ENCODE assay signal across 16 cellular contexts in genomic region chr12:53160673-53161072, GRCh38. TPM values are rescaled to one million over a fixed set of nuclear protein-coding genes. Genes with fewer than 3 reads are reported as not detected.
DNase-seq lines count a peak whose midpoint lies in the region; ATAC-seq, FAIRE-seq and TF ChIP-seq lines count a peak whose summit lies in the region.
"Had no signal": no experiment of that assay in that cellular context is flagged by ENCODE, and none has a peak within 500 bp of the region (broad histone marks: within the 10 kb centered on the region; RNA-seq: fewer than 3 reads in every experiment).

No MANE protein-coding gene starts in this region.

- no peak overlapping the region for H3K27ac ChIP-seq in SK-N-SH (ENCODE audit: low read depth in 2 of 2, low read length in 1 of 2)
- no peak overlapping the region for H3K27ac ChIP-seq in mesenchymal stem cell (ENCODE audit: low read length, poor library complexity, severe bottlenecking)
- H3K27ac ChIP-seq in breast epithelium, result no peak overlapping the region
- H3K27ac ChIP-seq: 22Rv1 had no signal

- H3K9ac ChIP-seq in SK-N-SH, result no peak overlapping the region
- no peak overlapping the region for H3K9ac ChIP-seq in mesenchymal stem cell (ENCODE audit: low read length)

- H3K9me2 ChIP-seq in SK-N-SH, result no peaks in the 10 kb centered on the region

- no peak overlapping the region for H4K91ac ChIP-seq in mesenchymal stem cell (ENCODE audit: low read length)

- H3K23ac ChIP-seq in mesenchymal stem cell (ENCODE audit: low read length in 2 of 2), result no peak overlapping the region

- no peak overlapping the region for H3K27ac Mint-ChIP-seq in type B pancreatic cell

- H2BK12ac ChIP-seq in mesenchymal stem cell (ENCODE audit: low read length in 2 of 2), result no peak overlapping the region

- no peaks in the 10 kb centered on the region for H4K20me1 ChIP-seq in SK-N-SH (ENCODE audit: insufficient read depth)
- H4K20me1 ChIP-seq: BLaER1 had no signal

- TF ChIP-seq RAD21 in SK-N-SH (IDR thresholded peaks at IDR 0.05; ENCODE audit: low read length), result no peak

- H3K4ac ChIP-seq in mesenchymal stem cell (ENCODE audit: low read depth in 1 of 2, low read length in 2 of 2), result no peak overlapping the region

- H4K8ac ChIP-seq in mesenchymal stem cell (ENCODE audit: low read length), result no peak overlapping the region

- TF ChIP-seq POLR2A in breast epithelium (IDR thresholded peaks at IDR 0.05), result no peak

- TF ChIP-seq CTCF in SK-N-SH (IDR thresholded peaks at IDR 0.05), result no peak
- TF ChIP-seq CTCF in type B pancreatic cell (conservative IDR thresholded peaks at IDR 0.05), result no peak
- no peak for TF ChIP-seq CTCF in D721Med (IDR thresholded peaks at IDR 0.05; ENCODE audit: insufficient read depth, missing control alignments)
- no peak for TF ChIP-seq CTCF in breast epithelium (IDR thresholded peaks at IDR 0.05)

- CTCF ChIA-PET in SK-N-SH (lab: Yijun Ruan, JAX), result interaction anchor here (0.9 to 12.3 kb wide), 24 partner anchors 7 to 161 kb away, joined by 3 to 272 read pairs (median 10); partner anchors contain the start of genes AAAS, CSAD, ESPL1 and MYG1

- H3K79me2 ChIP-seq in SK-N-SH (ENCODE audit: insufficient read depth), result no peaks in the 10 kb centered on the region

- TF ChIP-seq EP300 in SK-N-SH (IDR thresholded peaks at IDR 0.05; ENCODE audit: borderline replicate concordance in 1 of 2, low read depth in 1 of 2, low read length in 1 of 2), result no peak

- H2AK5ac ChIP-seq in mesenchymal stem cell (ENCODE audit: low read length, severe bottlenecking), result no peak overlapping the region

- H3K4me3 ChIP-seq in SK-N-SH (ENCODE audit: low read depth in 2 of 2, low read length in 1 of 2) (no peak overlapping the region), mesenchymal stem cell (ENCODE audit: insufficient read depth in 1 of 2, low read depth in 1 of 2, low read length in 2 of 2) (no peak overlapping the region), breast epithelium (no peak overlapping the region)
- H3K4me3 ChIP-seq: BLaER1 had no signal

- 0 out of 3 replicates have a peak, but pooled peaks have one; percentile 15 for ATAC-seq in SK-N-SH treated with all-trans-retinoic acid at 6 μM for 48 hours
- ATAC-seq: HCT116 had no signal

- no peaks in the 10 kb centered on the region for H3K9me3 Mint-ChIP-seq in type B pancreatic cell

- no peaks in the 10 kb centered on the region for H3K9me3 ChIP-seq in SK-N-SH
- no peaks in the 10 kb centered on the region for H3K9me3 ChIP-seq in mesenchymal stem cell (ENCODE audit: control insufficient read depth, low read length)
- no peaks in the 10 kb centered on the region for H3K9me3 ChIP-seq in breast epithelium
- H3K9me3 ChIP-seq: BLaER1 had no signal

- no peak overlapping the region for H3K18ac ChIP-seq in mesenchymal stem cell (ENCODE audit: low read depth in 1 of 2, low read length in 2 of 2)

- H3K79me1 ChIP-seq in mesenchymal stem cell (replicated peaks; ENCODE audit: low read length, poor library complexity, severe bottlenecking), result no peaks in the 10 kb centered on the region

- H2BK15ac ChIP-seq in mesenchymal stem cell (ENCODE audit: low read depth, poor library complexity, severe bottlenecking), result peak overlapping the region; percentile 31

- 90% methylated on average over 2 of the region's 2 CpGs for WGBS in SK-N-SH (ENCODE audit: low lambda C conversion rate)
- WGBS in mesenchymal stem cell, result 92% methylated on average over 2 of the region's 2 CpGs

- H3K14ac ChIP-seq in mesenchymal stem cell (ENCODE audit: low read length in 2 of 2), result no peak overlapping the region

- FAIRE-seq in D721Med (lab: Jason Lieb, UNC), result no peak
- FAIRE-seq in HTR-8/SVneo (lab: Jason Lieb, UNC), result no peak
- FAIRE-seq: G401.6, GM12891 had no signal

- H2AFZ ChIP-seq in SK-N-SH (ENCODE audit: low read depth), result no peak overlapping the region
- no peak overlapping the region for H2AFZ ChIP-seq in mesenchymal stem cell (ENCODE audit: low read depth, low read length)

- POLR2A ChIA-PET in SK-N-SH (lab: Yijun Ruan, JAX), result interaction anchor here (0.9 to 2.8 kb wide), 3 partner anchors 20 to 33 kb away, joined by 3 to 12 read pairs (median 4); partner anchors contain the start of genes CSAD and ZNF740

- peaks cover 6% of the 10 kb centered on the region for H3K4me1 Mint-ChIP-seq in type B pancreatic cell (ENCODE audit: unreplicated experiment)

- H3K36me3 Mint-ChIP-seq in type B pancreatic cell, result peaks cover 6% of the 10 kb centered on the region

- H3K4me2 ChIP-seq in SK-N-SH (no peak overlapping the region), mesenchymal stem cell (ENCODE audit: low read length, poor library complexity, severe bottlenecking) (no peak overlapping the region)
- H3K4me2 ChIP-seq: BLaER1 had no signal

- H2BK5ac ChIP-seq in mesenchymal stem cell (ENCODE audit: low read depth, low read length, poor library complexity, severe bottlenecking), result no peak overlapping the region

- no peaks in the 10 kb centered on the region for H3K27me3 Mint-ChIP-seq in type B pancreatic cell

- DNase-seq in SK-N-SH, result no peak
- DNase-seq in iPS-NIHi11 (ENCODE audit: low spot score), result peak; percentile 18
- DNase-seq in mesenchymal stem cell, result no peak
- DNase-seq in type B pancreatic cell (ENCODE audit: extremely low spot score, unreplicated experiment), result peak; percentile 49
- no peak for DNase-seq in D721Med (ENCODE audit: insufficient read length, low spot score)
- no peak for DNase-seq in HTR-8/SVneo (ENCODE audit: insufficient read length, low spot score)
- no peak for DNase-seq in breast epithelium (ENCODE audit: low spot score in 2 of 2)
- DNase-seq: AML-193, DMS 273 treated with DMSO at 0.1 percent for 48 hours had no signal

- H3K4me1 ChIP-seq in SK-N-SH (ENCODE audit: control insufficient read depth in 1 of 2, insufficient read depth in 2 of 2, low read depth in 1 of 2, low read length in 1 of 2) (peaks cover 0 to 2% of the 10 kb centered on the region in 2 experiments; a peak in 1 of 4 replicates), mesenchymal stem cell (ENCODE audit: control insufficient read depth, insufficient read depth, low read depth, low read length) (no peaks in the 10 kb centered on the region), breast epithelium (no peaks in the 10 kb centered on the region)

- intact Hi-C loops in breast epithelium (cut with DNase I; ENCODE audit: low total_unique reads), result no loop called here

- H3K27me3 ChIP-seq in SK-N-SH (ENCODE audit: insufficient read depth) (no peaks in the 10 kb centered on the region), mesenchymal stem cell (ENCODE audit: control insufficient read depth in 1 of 2, insufficient read depth in 1 of 2, low read length in 2 of 2) (no peaks in the 10 kb centered on the region), breast epithelium (no peaks in the 10 kb centered on the region)
- H3K27me3 ChIP-seq: BLaER1 had no signal

- H3K36me3 ChIP-seq in SK-N-SH (replicated peaks in 1 of 2; ENCODE audit: control insufficient read depth in 1 of 2, insufficient read depth in 2 of 2, low read length in 1 of 2), result no peaks in the 10 kb centered on the region
- H3K36me3 ChIP-seq in mesenchymal stem cell (ENCODE audit: control insufficient read depth in 1 of 2, insufficient read depth in 2 of 2, low read depth in 1 of 2, low read length in 2 of 2), result peaks cover 15 to 30% of the 10 kb centered on the region in 2 experiments
- no peaks in the 10 kb centered on the region for H3K36me3 ChIP-seq in breast epithelium
- H3K36me3 ChIP-seq: BLaER1 had no signal

- no peak overlapping the region for H3K4me3 Mint-ChIP-seq in type B pancreatic cell

- H3F3A ChIP-seq in SK-N-SH (replicated peaks; ENCODE audit: insufficient read depth), result peaks cover 6% of the 10 kb centered on the region

- H2BK120ac ChIP-seq in mesenchymal stem cell (ENCODE audit: low read depth, low read length), result no peak overlapping the region

TF ChIP-seq in SK-N-SH treated with all-trans-retinoic acid at 6 μM for 48 hours, 23 proteins besides CTCF, POLR2A, EP300 and RAD21 (continues in another document):
- TF ChIP-seq OSR1 (CRISPR knock-in tag; IDR thresholded peaks at IDR 0.05), result no peak
- no peak for TF ChIP-seq ZFP30 (CRISPR knock-in tag; IDR thresholded peaks at IDR 0.05)
- no peak for TF ChIP-seq ZNF70 (CRISPR knock-in tag; IDR thresholded peaks at IDR 0.05)

RNA-seq across cellular contexts. Expression of gene ZNF740, which starts 19.8 kb away (rescaled TPM):
- polyA plus RNA-seq in SK-N-SH (2012; rRNA removed), result 14.6 and 21.8 TPM in 2 replicates
- 7.9 and 10.3 TPM in 2 replicates for polyA plus RNA-seq in SK-N-SH (2012; cell fraction: cytosol; rRNA removed)
- polyA plus RNA-seq in SK-N-SH (2012; cell fraction: nucleus; rRNA removed), result 41.0 and 89.7 TPM in 2 replicates
- 8.0 TPM for polyA plus RNA-seq in mesenchymal stem cell (2013, experiment 1 of 2)
- polyA plus RNA-seq in mesenchymal stem cell (2013, experiment 2 of 2), result 7.8 TPM
- total RNA-seq in type B pancreatic cell (ENCODE audit: low replicate concordance), result 49.2 and 72.2 TPM in 2 replicates
- 10 to 100 TPM; 17.9 to 22.0 (median 19.3) TPM for total RNA-seq in breast epithelium

RNA-seq across cellular contexts. Expression of gene CSAD, which starts 20.1 kb away (rescaled TPM):
- 32.2 and 45.4 TPM in 2 replicates for polyA plus RNA-seq in SK-N-SH (2012; rRNA removed)
- polyA plus RNA-seq in SK-N-SH (2012; cell fraction: cytosol; rRNA removed), result 3.9 and 5.2 TPM in 2 replicates
- 305 and 362 TPM in 2 replicates for polyA plus RNA-seq in SK-N-SH (2012; cell fraction: nucleus; rRNA removed)
- polyA plus RNA-seq in mesenchymal stem cell (2013, experiment 1 of 2), result 9.3 TPM
- 8.4 TPM for polyA plus RNA-seq in mesenchymal stem cell (2013, experiment 2 of 2)
- total RNA-seq in type B pancreatic cell (ENCODE audit: low replicate concordance) (30.6 and 49.3 TPM in 2 replicates), breast epithelium (10 to 100 TPM; 60.2 to 74.1 (median 68.8) TPM)

RNA-seq across cellular contexts. Expression of gene ITGB7, which starts 46.4 kb away (rescaled TPM):
- 0.25 and 0.31 TPM in 2 replicates for polyA plus RNA-seq in SK-N-SH (2012; rRNA removed)
- polyA plus RNA-seq in SK-N-SH (2012; cell fraction: cytosol; rRNA removed), result 0.03 and 0.16 TPM in 2 replicates
- 2.4 and 2.5 TPM in 2 replicates for polyA plus RNA-seq in SK-N-SH (2012; cell fraction: nucleus; rRNA removed)
- polyA plus RNA-seq in mesenchymal stem cell (2013, experiment 1 of 2), result 0.19 TPM
- 0.10 TPM for polyA plus RNA-seq in mesenchymal stem cell (2013, experiment 2 of 2)
- total RNA-seq in type B pancreatic cell (ENCODE audit: low replicate concordance), result 3.2 and 4.2 TPM in 2 replicates
- 1 to 10 TPM; 1.1 to 2.9 (median 2.9) TPM for total RNA-seq in breast epithelium

RNA-seq across cellular contexts. Expression of gene SOAT2, which starts 57.4 kb away (rescaled TPM):
- polyA plus RNA-seq in SK-N-SH (2012; rRNA removed), result 0.13 and 0.18 TPM in 2 replicates
- 0.04 and 0.06 TPM in 2 replicates for polyA plus RNA-seq in SK-N-SH (2012; cell fraction: cytosol; rRNA removed)
- polyA plus RNA-seq in SK-N-SH (2012; cell fraction: nucleus; rRNA removed), result 0.40 and 0.58 TPM in 2 replicates
- 0.03 TPM for polyA plus RNA-seq in mesenchymal stem cell (2013, experiment 1 of 2)
- polyA plus RNA-seq in mesenchymal stem cell (2013, experiment 2 of 2), result not detected
- total RNA-seq in type B pancreatic cell (ENCODE audit: low replicate concordance) (0.97 and 1.9 TPM in 2 replicates), breast epithelium (under 1 TPM in 2 of 3 donors, not detected in 1; 0.16 to 0.33 TPM)
- total RNA-seq: Daoy had no signal

Comparison
In these comparisons a context has a peak if more than half of its experiments do, and no peak if none do; other contexts are left out.
1. DNase-seq: peak in iPS-NIHi11 (single experiment) and type B pancreatic cell (single experiment); none in SK-N-SH (single experiment), mesenchymal stem cell (single experiment), D721Med (single experiment), HTR-8/SVneo (single experiment) and breast epithelium (0 of 2).